Comparison of ENCODE assay signal across 29 cellular contexts in genomic region chr1:108346137-108346536, GRCh38.
"Had no signal": no experiment of that assay in that cellular context is flagged by ENCODE, and none has a peak within 500 bp of the region (broad histone marks: within the 10 kb centered on the region; RNA-seq: fewer than 3 reads in every experiment).

No MANE protein-coding gene starts in this region.

- H3K36me3 ChIP-seq: ascending aorta, gastroesophageal sphincter, neutrophil, ovary, prostate gland, sigmoid colon, thoracic aorta, uterus had no signal

- H3K4me3 Mint-ChIP-seq: activated CD4-positive, alpha-beta memory T cell treated with anti-CD3 and anti-CD28 coated beads, Interleukin-2, amount 10 ng/mL, durations not matched to agents 7 days and 5 days; activated CD4-positive, alpha-beta T cell treated with anti-CD3 and anti-CD28 coated beads, Interleukin-2, amount 10 ng/mL, durations not matched to agents 7 days and 5 days; activated naive CD4-positive, alpha-beta T cell treated with anti-CD3 and anti-CD28 coated beads, Interleukin-2, amount 10 ng/mL, durations not matched to agents 7 days and 5 days; activated naive CD8-positive, alpha-beta T cell treated with anti-CD3 and anti-CD28 coated beads, Interleukin-2, amount 10 ng/mL, durations not matched to agents 7 days and 5 days; activated T-cell treated with anti-CD3 and anti-CD28 coated beads, Interleukin-2, amount 50 U/mL, for 24 hours; brain; effector memory CD8-positive, alpha-beta T cell; nephron; stimulated activated effector memory CD8-positive, alpha-beta T cell treated with anti-CD3 and anti-CD28 coated beads, Interleukin-12 subunit alpha, Interleukin-12 subunit beta, amount 100 ng/mL, for 72 hours; stimulated activated naive CD8-positive, alpha-beta T cell treated with anti-CD3 and anti-CD28 coated beads, Interleukin-15, Interleukin-2, amounts not matched to agents 100 ng/mL and 50 ng/mL, for 24 hours; type B pancreatic cell had no signal

- H3K4me1 Mint-ChIP-seq: activated CD4-positive, alpha-beta memory T cell treated with anti-CD3 and anti-CD28 coated beads, Interleukin-2, amount 10 ng/mL, durations not matched to agents 7 days and 5 days; activated CD4-positive, alpha-beta T cell treated with anti-CD3 and anti-CD28 coated beads, Interleukin-2, amount 10 ng/mL, durations not matched to agents 7 days and 5 days; activated naive CD4-positive, alpha-beta T cell treated with anti-CD3 and anti-CD28 coated beads, Interleukin-2, amount 10 ng/mL, durations not matched to agents 7 days and 5 days; activated naive CD8-positive, alpha-beta T cell treated with anti-CD3 and anti-CD28 coated beads, Interleukin-2, amount 10 ng/mL, durations not matched to agents 7 days and 5 days; brain; nephron; stimulated activated effector memory CD8-positive, alpha-beta T cell treated with anti-CD3 and anti-CD28 coated beads, Interleukin-12 subunit alpha, Interleukin-12 subunit beta, amount 100 ng/mL, for 72 hours had no signal

- H3K27me3 Mint-ChIP-seq: activated naive CD4-positive, alpha-beta T cell treated with anti-CD3 and anti-CD28 coated beads, Interleukin-2, amount 10 ng/mL, durations not matched to agents 7 days and 5 days; type B pancreatic cell had no signal

- H3K4me3 ChIP-seq: ascending aorta, gastroesophageal sphincter, hepatocyte, ovary, prostate gland, sigmoid colon, thoracic aorta, uterus had no signal

- H3K27ac Mint-ChIP-seq: activated CD4-positive, alpha-beta memory T cell treated with anti-CD3 and anti-CD28 coated beads, Interleukin-2, amount 10 ng/mL, durations not matched to agents 7 days and 5 days; activated CD4-positive, alpha-beta T cell treated with anti-CD3 and anti-CD28 coated beads, Interleukin-2, amount 10 ng/mL, durations not matched to agents 7 days and 5 days; activated naive CD4-positive, alpha-beta T cell treated with anti-CD3 and anti-CD28 coated beads, Interleukin-2, amount 10 ng/mL, durations not matched to agents 7 days and 5 days; activated naive CD8-positive, alpha-beta T cell treated with anti-CD3 and anti-CD28 coated beads, Interleukin-2, amount 10 ng/mL, durations not matched to agents 7 days and 5 days; activated T-cell treated with anti-CD3 and anti-CD28 coated beads, Interleukin-2, amount 50 U/mL, for 24 hours; brain; effector memory CD8-positive, alpha-beta T cell; nephron; stimulated activated effector memory CD8-positive, alpha-beta T cell treated with anti-CD3 and anti-CD28 coated beads, Interleukin-12 subunit alpha, Interleukin-12 subunit beta, amount 100 ng/mL, for 72 hours; stimulated activated naive CD8-positive, alpha-beta T cell treated with anti-CD3 and anti-CD28 coated beads, Interleukin-15, Interleukin-2, amounts not matched to agents 100 ng/mL and 50 ng/mL, for 24 hours; type B pancreatic cell had no signal

- H3K27me3 ChIP-seq: ascending aorta, gastroesophageal sphincter, hepatocyte, neutrophil, ovary, sigmoid colon, uterus had no signal

- H3K9me3 Mint-ChIP-seq: activated naive CD4-positive, alpha-beta T cell treated with anti-CD3 and anti-CD28 coated beads, Interleukin-2, amount 10 ng/mL, durations not matched to agents 7 days and 5 days; activated T-cell treated with anti-CD3 and anti-CD28 coated beads, Interleukin-2, amount 50 U/mL, for 24 hours; effector memory CD8-positive, alpha-beta T cell; stimulated activated naive CD8-positive, alpha-beta T cell treated with anti-CD3 and anti-CD28 coated beads, Interleukin-15, Interleukin-2, amounts not matched to agents 100 ng/mL and 50 ng/mL, for 24 hours; type B pancreatic cell had no signal

- H3K79me2 ChIP-seq: hepatocyte had no signal

- H3K9me3 ChIP-seq: neutrophil, ovary, prostate gland, thoracic aorta, uterus had no signal

- H3K4me1 ChIP-seq: ascending aorta, gastroesophageal sphincter, prostate gland, sigmoid colon, uterus had no signal

- H3K27ac ChIP-seq: ascending aorta, gastroesophageal sphincter, hepatocyte, neutrophil, ovary, prostate gland, sigmoid colon, thoracic aorta, uterus had no signal

- H3K36me3 Mint-ChIP-seq: activated naive CD4-positive, alpha-beta T cell treated with anti-CD3 and anti-CD28 coated beads, Interleukin-2, amount 10 ng/mL, durations not matched to agents 7 days and 5 days; activated naive CD8-positive, alpha-beta T cell treated with anti-CD3 and anti-CD28 coated beads, Interleukin-2, amount 10 ng/mL, durations not matched to agents 7 days and 5 days; brain; stimulated activated effector memory CD8-positive, alpha-beta T cell treated with anti-CD3 and anti-CD28 coated beads, Interleukin-12 subunit alpha, Interleukin-12 subunit beta, amount 100 ng/mL, for 72 hours; type B pancreatic cell had no signal

- ATAC-seq: effector memory CD8-positive, alpha-beta T cell; gastroesophageal sphincter; left colon; stimulated activated effector memory CD8-positive, alpha-beta T cell treated with anti-CD3 and anti-CD28 coated beads, Interleukin-12 subunit alpha, Interleukin-12 subunit beta, amount 100 ng/mL, for 72 hours had no signal

- H3K4me2 ChIP-seq: hepatocyte had no signal

- H2AFZ ChIP-seq: hepatocyte had no signal

- DNase-seq: activated CD4-positive, alpha-beta memory T cell treated with anti-CD3 and anti-CD28 coated beads, Interleukin-2, amount 10 ng/mL, durations not matched to agents 7 days and 5 days; activated CD4-positive, alpha-beta T cell treated with anti-CD3 and anti-CD28 coated beads for 1 hour; activated CD4-positive, alpha-beta T cell treated with anti-CD3 and anti-CD28 coated beads, Interleukin-2, amount 10 ng/mL, durations not matched to agents 7 days and 5 days; activated CD8-positive, alpha-beta memory T cell treated with anti-CD3 and anti-CD28 coated beads, Interleukin-2, amount 50 U/mL, for 48 hours; activated gamma-delta T cell; activated naive CD4-positive, alpha-beta T cell treated with anti-CD3 and anti-CD28 coated beads, Interleukin-2, amount 10 ng/mL, durations not matched to agents 7 days and 5 days; activated naive CD8-positive, alpha-beta T cell treated with anti-CD3 and anti-CD28 coated beads, Interleukin-2, amount 10 ng/mL, durations not matched to agents 7 days and 5 days; activated T-cell treated with anti-CD3 and anti-CD28 coated beads, Interleukin-2, amount 50 U/mL, for 24 hours; cortex of kidney; effector memory CD8-positive, alpha-beta T cell; left colon; mammary epithelial cell; ovary; retina; sigmoid colon; small intestine; stimulated activated CD4-positive, alpha-beta T cell treated with anti-CD3 and anti-CD28 coated beads, Interleukin-4, amount 100 ng/mL, for 24 hours; uterus had no signal
